ENCODE assay signal across 13 cellular contexts in genomic region chr10:70162157-70162891, GRCh38. TPM values are rescaled to one million over a fixed set of nuclear protein-coding genes. Genes with fewer than 3 reads are reported as not detected.
DNase-seq lines count a peak whose midpoint lies in the region; ATAC-seq lines count a peak whose summit lies in the region.
"Had no signal": no experiment of that assay in that cellular context is flagged by ENCODE, and none has a peak within 500 bp of the region (broad histone marks: within the 10 kb centered on the region; RNA-seq: fewer than 3 reads in every experiment).

No MANE protein-coding gene starts in this region.

- H3K9ac ChIP-seq in subcutaneous abdominal adipose tissue (ENCODE audit: low read length in 5 of 5) = no peak overlapping the region

- H3K27me3 ChIP-seq in subcutaneous abdominal adipose tissue (ENCODE audit: control insufficient read depth in 5 of 5, insufficient read depth in 4 of 5, low read length in 5 of 5) = no peaks in the 10 kb centered on the region

- no peaks in the 10 kb centered on the region for H3K9me3 Mint-ChIP-seq in activated naive CD4-positive, alpha-beta T cell treated with anti-CD3 and anti-CD28 coated beads, Interleukin-2, amount 10 ng/mL, durations not matched to agents 7 days and 5 days

- no peaks in the 10 kb centered on the region for H3K9me3 ChIP-seq in subcutaneous abdominal adipose tissue (ENCODE audit: control insufficient read depth in 5 of 5, low read length in 5 of 5)
- H3K9me3 ChIP-seq: psoas muscle had no signal

- peak overlapping the region; percentile 71 for H3K27ac ChIP-seq in subcutaneous abdominal adipose tissue (ENCODE audit: low read depth, low read length)
- H3K27ac ChIP-seq: psoas muscle had no signal

- no peak for DNase-seq in activated naive CD4-positive, alpha-beta T cell treated with anti-CD3 and anti-CD28 coated beads, Interleukin-2, amount 10 ng/mL, durations not matched to agents 7 days and 5 days
- DNase-seq in activated naive CD4-positive, alpha-beta T cell (lab: John Stamatoyannopoulos, UW) = no peak
- peak; percentile 54 for DNase-seq in amniotic epithelial cell (ENCODE audit: low read depth)
- no peak for DNase-seq in dermis blood vessel endothelial cell
- no peak for DNase-seq in stimulated activated CD4-positive, alpha-beta T cell treated with anti-CD3 and anti-CD28 coated beads, Interleukin-4, amount 100 ng/mL, for 24 hours
- no peak for DNase-seq in head of caudate nucleus
- DNase-seq: AML-193, NCI-H774, psoas muscle, T-helper 9 cell had no signal

- H3K4me3 Mint-ChIP-seq in activated naive CD4-positive, alpha-beta T cell treated with anti-CD3 and anti-CD28 coated beads, Interleukin-2, amount 10 ng/mL, durations not matched to agents 7 days and 5 days = peak overlapping the region; percentile 58

- H3K27ac Mint-ChIP-seq in activated naive CD4-positive, alpha-beta T cell treated with anti-CD3 and anti-CD28 coated beads, Interleukin-2, amount 10 ng/mL, durations not matched to agents 7 days and 5 days = peak overlapping the region; percentile 92

- peaks cover 61% of the 10 kb centered on the region for H3K36me3 Mint-ChIP-seq in activated naive CD4-positive, alpha-beta T cell treated with anti-CD3 and anti-CD28 coated beads, Interleukin-2, amount 10 ng/mL, durations not matched to agents 7 days and 5 days

- peak; percentile 30 for ATAC-seq in HG03378 (IDR thresholded peaks at IDR 0.05; ENCODE audit: unreplicated experiment)
- ATAC-seq: HCT116, psoas muscle had no signal

- H3K4me3 ChIP-seq in subcutaneous abdominal adipose tissue (ENCODE audit: low read depth in 1 of 5, low read length in 5 of 5) = no peak overlapping the region
- H3K4me3 ChIP-seq: psoas muscle had no signal

- CTCF ChIA-PET in activated naive CD4-positive, alpha-beta T cell treated with anti-CD3 and anti-CD28 coated beads, Interleukin-2, amount 10 ng/mL, durations not matched to agents 7 days and 5 days (lab: Charles Lee) = interaction anchor here (1.2 to 2.0 kb wide), 4 partner anchors 13 to 46 kb away, joined by 3 to 9 read pairs (median 8); partner anchors contain the start of gene TYSND1

- H3K4me1 ChIP-seq in subcutaneous abdominal adipose tissue (ENCODE audit: control insufficient read depth in 5 of 5, insufficient read depth in 5 of 5, low read length in 5 of 5) = peaks cover 0 to 68% (median 58%) of the 10 kb centered on the region in 5 donors

- intact Hi-C loops in head of caudate nucleus (cut with DNase I) = no loop called here

- H3K27me3 Mint-ChIP-seq in activated naive CD4-positive, alpha-beta T cell treated with anti-CD3 and anti-CD28 coated beads, Interleukin-2, amount 10 ng/mL, durations not matched to agents 7 days and 5 days = no peaks in the 10 kb centered on the region

- H3K4me1 Mint-ChIP-seq in activated naive CD4-positive, alpha-beta T cell treated with anti-CD3 and anti-CD28 coated beads, Interleukin-2, amount 10 ng/mL, durations not matched to agents 7 days and 5 days = peaks cover 62% of the 10 kb centered on the region

- H3K36me3 ChIP-seq in subcutaneous abdominal adipose tissue (ENCODE audit: control insufficient read depth in 5 of 5, insufficient read depth in 5 of 5, low read length in 5 of 5) = peaks cover 9 to 42% (median 27%) of the 10 kb centered on the region in 5 donors

RNA-seq across cellular contexts. Expression of gene SAR1A, which starts 8.0 kb away (rescaled TPM):
- total RNA-seq in dermis blood vessel endothelial cell = 114 and 168 TPM in 2 replicates

RNA-seq across cellular contexts. Expression of gene TYSND1, which starts 15.8 kb away (rescaled TPM):
- 6.8 and 7.1 TPM in 2 replicates for total RNA-seq in dermis blood vessel endothelial cell

RNA-seq across cellular contexts. Expression of gene AIFM2, which starts 29.7 kb away (rescaled TPM):
- total RNA-seq in dermis blood vessel endothelial cell = 0.85 and 3.0 TPM in 2 replicates
